Comparison of ENCODE assay signal across 18 cellular contexts in genomic region chr7:74475987-74476350, GRCh38. TPM values are rescaled to one million over a fixed set of nuclear protein-coding genes. Genes with fewer than 3 reads are reported as not detected.
A peak's percentile ranks its signal among the peaks of the same experiment; 100 is the strongest.
DNase-seq lines count a peak whose midpoint lies in the region; TF ChIP-seq lines count a peak whose summit lies in the region.
"Had no signal": no experiment of that assay in that cellular context is flagged by ENCODE, and none has a peak within 500 bp of the region (broad histone marks: within the 10 kb centered on the region; RNA-seq: fewer than 3 reads in every experiment).

No MANE protein-coding gene starts in this region.

- POLR2A ChIA-PET in MCF 10A (lab: Yijun Ruan, JAX) = interaction anchor here (1.4 to 7.9 kb wide), 2 partner anchors 22 to 26 kb away, joined by 5 to 101 read pairs; partner anchors contain the start of gene GTF2IRD1

- no peak overlapping the region for H2AFZ ChIP-seq in mammary epithelial cell (ENCODE audit: low read depth, low read length)

- H3K27me3 ChIP-seq in mammary epithelial cell (ENCODE audit: insufficient read depth, low read length) = no peaks in the 10 kb centered on the region
- H3K27me3 ChIP-seq in uterus = no peaks in the 10 kb centered on the region
- H3K27me3 ChIP-seq: ascending aorta had no signal

- peak overlapping the region; percentile 98 for H3K27ac Mint-ChIP-seq in MCF 10A (ENCODE audit: low read depth, unreplicated experiment)
- H3K27ac Mint-ChIP-seq in brain = peak overlapping the region in 3 of 5 experiments; percentile 75 to 84 (median 75)
- peak overlapping the region; percentile 32 for H3K27ac Mint-ChIP-seq in nephron progenitor cell
- H3K27ac Mint-ChIP-seq: activated CD8-positive, alpha-beta memory T cell treated with anti-CD3 and anti-CD28 coated beads, Interleukin-2, amount 10 ng/mL, durations not matched to agents 7 days and 5 days; CD4-positive, alpha-beta T cell; T-helper 2 cell treated with Interferon-gamma antibody and Interleukin-4, amounts not matched to agents 5 μg/mL and 100 μg/mL, for 36 hours had no signal

- no peak overlapping the region for H3K4me3 ChIP-seq in mammary epithelial cell (replicated peaks in 1 of 3; ENCODE audit: insufficient read depth in 1 of 3, low read depth in 2 of 3, low read length in 3 of 3)
- H3K4me3 ChIP-seq in uterus = no peak overlapping the region
- H3K4me3 ChIP-seq: ascending aorta, smooth muscle cell had no signal

- H3K36me3 Mint-ChIP-seq in MCF 10A (ENCODE audit: insufficient read depth, unreplicated experiment) (peaks cover 16% of the 10 kb centered on the region), brain (peaks cover 13% of the 10 kb centered on the region), nephron progenitor cell (ENCODE audit: low read depth) (peaks cover 4% of the 10 kb centered on the region)
- H3K36me3 Mint-ChIP-seq: activated CD8-positive, alpha-beta memory T cell treated with anti-CD3 and anti-CD28 coated beads, Interleukin-2, amount 10 ng/mL, durations not matched to agents 7 days and 5 days had no signal

- no peak for TF ChIP-seq POLR2A in uterus (IDR thresholded peaks at IDR 0.05)

- no peak overlapping the region for H3K27ac ChIP-seq in mammary epithelial cell (ENCODE audit: insufficient read depth, low read depth, low read length)
- peak overlapping the region; percentile 92 to 97 for H3K27ac ChIP-seq in uterus

- intact Hi-C loops in MCF 10A (cut with micrococcal nuclease) = loop anchor here (5.0 kb wide), 1 partner anchor 181 kb away; the partner anchor contains the start of gene GTF2I
- intact Hi-C loops in mammary epithelial cell (cut with micrococcal nuclease) = loop anchor here (2.0 to 5.0 kb wide), 2 partner anchors 23 to 51 kb away; partner anchors contain the start of gene GTF2IRD1
- intact Hi-C loops in uterus (cut with DNase I; ENCODE audit: low total_unique reads) = no loop called here

- no TSS peak for BruUV-seq in MCF 10A (replicated peaks; lab: Mats Ljungman, UMichigan)
- BruUV-seq in mammary epithelial cell (replicated peaks; lab: Mats Ljungman, UMichigan) = no TSS peak

- WGBS in mammary epithelial cell (ENCODE audit: low coverage, missing lambda C conversion rate) = 83% methylated on average over 4 of the region's 8 CpGs

- peaks cover 29% of the 10 kb centered on the region for H3K79me2 ChIP-seq in mammary epithelial cell (ENCODE audit: insufficient read depth, low read length)

- CTCF ChIA-PET in MCF 10A (lab: Yijun Ruan, JAX) (interaction anchor here (1.0 to 1.2 kb wide), 2 partner anchors 25 to 58 kb away, joined by 4 to 7 read pairs; no protein-coding TSS in a partner anchor), mammary epithelial cell (lab: Charles Lee; ENCODE audit: low non-redundant PET) (no interaction called here)

- no peaks in the 10 kb centered on the region for H4K20me1 ChIP-seq in mammary epithelial cell (ENCODE audit: insufficient read depth, low read length)

- H3K9me3 ChIP-seq in mammary epithelial cell (replicated peaks; ENCODE audit: insufficient read depth, low read length) (no peaks in the 10 kb centered on the region), uterus (no peaks in the 10 kb centered on the region)
- H3K9me3 ChIP-seq: ascending aorta had no signal

- DNase-seq in MCF 10A (ENCODE audit: unreplicated experiment) (no peak), mammary epithelial cell (no peak), nephron progenitor cell (no peak), uterus (no peak), SIG-M5 treated with dmso at 0.1 percent for 504 hours (lab: John Stamatoyannopoulos, UW; ENCODE audit: unreplicated experiment) (no peak), NCI-H1048 (lab: John Stamatoyannopoulos, UW) (no peak), NCI-H526 (lab: John Stamatoyannopoulos, UW) (no peak)
- DNase-seq: activated CD8-positive, alpha-beta memory T cell treated with anti-CD3 and anti-CD28 coated beads, Interleukin-2, amount 10 ng/mL, durations not matched to agents 7 days and 5 days; CD4-positive, alpha-beta T cell; dermis blood vessel endothelial cell; hypothalamus; NK-92 treated with Interleukin-12 subunit alpha and Interleukin-12 subunit beta, amount 100 ng/mL, for 24 hours; occipital lobe; SIG-M5 had no signal

- H3K27me3 Mint-ChIP-seq in MCF 10A (ENCODE audit: insufficient read depth, unreplicated experiment) = no peaks in the 10 kb centered on the region
- no peaks in the 10 kb centered on the region for H3K27me3 Mint-ChIP-seq in brain
- no peaks in the 10 kb centered on the region for H3K27me3 Mint-ChIP-seq in nephron progenitor cell (ENCODE audit: low read depth, poor library complexity)
- H3K27me3 Mint-ChIP-seq: CD4-positive, alpha-beta T cell had no signal

- TF ChIP-seq CTCF in MCF 10A (IDR thresholded peaks at IDR 0.05; ENCODE audit: unreplicated experiment) = no peak
- no peak for TF ChIP-seq CTCF in mammary epithelial cell (conservative IDR thresholded peaks at IDR 0.05 in 1 of 2, IDR thresholded peaks at IDR 0.05 in 1 of 2; ENCODE audit: extremely low read depth in 1 of 2, insufficient read depth in 1 of 2, low read depth in 1 of 2, low read length in 2 of 2)
- TF ChIP-seq CTCF in brain (conservative IDR thresholded peaks at IDR 0.05) = no peak
- no peak for TF ChIP-seq CTCF in nephron progenitor cell (IDR thresholded peaks at IDR 0.05)
- TF ChIP-seq CTCF in uterus (IDR thresholded peaks at IDR 0.05) = no peak

- H3K4me3 Mint-ChIP-seq in MCF 10A (ENCODE audit: unreplicated experiment) (no peak overlapping the region), brain (no peak overlapping the region), nephron progenitor cell (no peak overlapping the region)
- H3K4me3 Mint-ChIP-seq: activated CD8-positive, alpha-beta memory T cell treated with anti-CD3 and anti-CD28 coated beads, Interleukin-2, amount 10 ng/mL, durations not matched to agents 7 days and 5 days; CD4-positive, alpha-beta T cell; T-helper 2 cell treated with Interferon-gamma antibody and Interleukin-4, amounts not matched to agents 5 μg/mL and 100 μg/mL, for 36 hours had no signal

- H3K9ac ChIP-seq in mammary epithelial cell (ENCODE audit: insufficient read depth, low read length) = no peak overlapping the region

- in situ Hi-C loops in mammary epithelial cell (cut with MboI; ENCODE audit: low sequenced_read_pairs in 2 of 2) = no loop called here

- H3K36me3 ChIP-seq in mammary epithelial cell (ENCODE audit: insufficient read depth, low read length) (no peaks in the 10 kb centered on the region), uterus (no peaks in the 10 kb centered on the region)
- H3K36me3 ChIP-seq: ascending aorta had no signal

- dilution Hi-C loops in mammary epithelial cell (cut with HindIII; ENCODE audit: low sequenced_read_pairs) = no loop called here

- peaks cover 57% of the 10 kb centered on the region for H3K4me1 ChIP-seq in mammary epithelial cell (ENCODE audit: insufficient read depth, low read length)
- H3K4me1 ChIP-seq in uterus = peaks cover 5 to 29% of the 10 kb centered on the region in 2 donors

- H3K9me3 Mint-ChIP-seq in MCF 10A (ENCODE audit: unreplicated experiment) (no peaks in the 10 kb centered on the region), brain (no peaks in the 10 kb centered on the region), nephron progenitor cell (no peaks in the 10 kb centered on the region)
- H3K9me3 Mint-ChIP-seq: CD4-positive, alpha-beta T cell; T-helper 2 cell treated with Interferon-gamma antibody and Interleukin-4, amounts not matched to agents 5 μg/mL and 100 μg/mL, for 36 hours had no signal

- no peak overlapping the region for H3K4me2 ChIP-seq in mammary epithelial cell (ENCODE audit: insufficient read depth, low read depth, low read length)
- H3K4me2 ChIP-seq: smooth muscle cell had no signal

- H3K4me1 Mint-ChIP-seq in MCF 10A (ENCODE audit: insufficient read depth, unreplicated experiment) (peaks cover 59% of the 10 kb centered on the region), brain (peaks cover 62% of the 10 kb centered on the region), nephron progenitor cell (peaks cover 52% of the 10 kb centered on the region)
- H3K4me1 Mint-ChIP-seq: activated CD8-positive, alpha-beta memory T cell treated with anti-CD3 and anti-CD28 coated beads, Interleukin-2, amount 10 ng/mL, durations not matched to agents 7 days and 5 days had no signal

RNA-seq across cellular contexts. Expression of gene GTF2IRD1, which starts 22.3 kb away (rescaled TPM):
- 77.6 and 83.1 TPM in 2 replicates for total RNA-seq in MCF 10A (2022)
- total RNA-seq in mammary epithelial cell = 10 to 100 TPM; 21.0 to 35.1 TPM
- 10.4 TPM for polyA plus RNA-seq in mammary epithelial cell
- 23.3 TPM for polyA minus RNA-seq in mammary epithelial cell
- polyA plus RNA-seq in brain (ENCODE audit: insufficient read depth, low read depth, low replicate concordance) = 33.6 TPM
- 10 to 100 TPM; 11.5 to 39.1 (median 22.5) TPM for total RNA-seq in uterus

Comparison
In these comparisons a context has a peak if more than half of its experiments do, and no peak if none do; other contexts are left out.
1. H3K27ac Mint-ChIP-seq: peak in every context shown above with its lines; median percentile 98 in MCF 10A; 75 in brain; 32 in nephron progenitor cell.